ENCODE assay signal across 15 cellular contexts in genomic region chr11:126547691-126548090, GRCh38.
"Had no signal": no experiment of that assay in that cellular context is flagged by ENCODE, and none has a peak within 500 bp of the region (broad histone marks: within the 10 kb centered on the region; RNA-seq: fewer than 3 reads in every experiment).

No MANE protein-coding gene starts in this region.

- H3K4me1 Mint-ChIP-seq: central memory CD8-positive, alpha-beta T cell; memory B cell; naive thymus-derived CD4-positive, alpha-beta T cell had no signal

- H3K4me3 ChIP-seq: coronary artery, esophagus muscularis mucosa, mucosa of descending colon, skin epidermis had no signal

- H3K27ac Mint-ChIP-seq: activated T-helper 2 cell treated with anti-CD3 and anti-CD28 coated beads, Interferon-gamma antibody, Interleukin-2, Interleukin-4, amounts not matched to agents 10 μg/mL and 5 μg/mL and 100 μg/mL, durations not matched to agents 14 hours and 24 hours and 36 hours; memory B cell; naive thymus-derived CD4-positive, alpha-beta T cell had no signal

- H3K36me3 Mint-ChIP-seq: memory B cell; naive thymus-derived CD4-positive, alpha-beta T cell had no signal

- DNase-seq: activated CD4-positive, alpha-beta T cell treated with anti-CD3 and anti-CD28 coated beads, Interleukin-2, amount 50 U/mL, for 48 hours; activated naive CD4-positive, alpha-beta T cell treated with anti-CD3 and anti-CD28 coated beads, Interleukin-2, amount 50 U/mL, for 16 hours; left ventricle myocardium superior; mucosa of descending colon; naive thymus-derived CD4-positive, alpha-beta T cell; stimulated activated CD4-positive, alpha-beta T cell treated with anti-CD3 and anti-CD28 coated beads, Interleukin-4, amount 100 ng/mL, for 24 hours; stimulated activated naive CD8-positive, alpha-beta T cell treated with anti-CD3 and anti-CD28 coated beads, Interleukin-15, Interleukin-2, amounts not matched to agents 100 U/mL and 50 U/mL, for 24 hours; trophoblast cell had no signal

- H3K27ac ChIP-seq: coronary artery, esophagus muscularis mucosa, skin epidermis had no signal

- H3K9me3 ChIP-seq: esophagus muscularis mucosa, mucosa of descending colon had no signal

- H3K36me3 ChIP-seq: esophagus muscularis mucosa had no signal

- H3K9me3 Mint-ChIP-seq: activated T-helper 2 cell treated with anti-CD3 and anti-CD28 coated beads, Interferon-gamma antibody, Interleukin-2, Interleukin-4, amounts not matched to agents 10 μg/mL and 5 μg/mL and 100 μg/mL, durations not matched to agents 14 hours and 24 hours and 36 hours; central memory CD8-positive, alpha-beta T cell; memory B cell; naive thymus-derived CD4-positive, alpha-beta T cell had no signal

- H3K4me3 Mint-ChIP-seq: central memory CD8-positive, alpha-beta T cell; memory B cell; naive thymus-derived CD4-positive, alpha-beta T cell had no signal

- ATAC-seq: activated CD4-positive, CD25-positive, alpha-beta regulatory T cell treated with anti-CD3 and anti-CD28 coated beads, Interleukin-2, amount 50 U/mL, for 24 hours; left ventricle myocardium superior; mucosa of descending colon; naive thymus-derived CD4-positive, alpha-beta T cell; stimulated activated naive CD8-positive, alpha-beta T cell treated with anti-CD3 and anti-CD28 coated beads, Interleukin-15, Interleukin-2, amounts not matched to agents 100 U/mL and 50 U/mL, for 24 hours had no signal
